Comparison of ENCODE assay signal across 27 cellular contexts in the genomic region with DNA sequence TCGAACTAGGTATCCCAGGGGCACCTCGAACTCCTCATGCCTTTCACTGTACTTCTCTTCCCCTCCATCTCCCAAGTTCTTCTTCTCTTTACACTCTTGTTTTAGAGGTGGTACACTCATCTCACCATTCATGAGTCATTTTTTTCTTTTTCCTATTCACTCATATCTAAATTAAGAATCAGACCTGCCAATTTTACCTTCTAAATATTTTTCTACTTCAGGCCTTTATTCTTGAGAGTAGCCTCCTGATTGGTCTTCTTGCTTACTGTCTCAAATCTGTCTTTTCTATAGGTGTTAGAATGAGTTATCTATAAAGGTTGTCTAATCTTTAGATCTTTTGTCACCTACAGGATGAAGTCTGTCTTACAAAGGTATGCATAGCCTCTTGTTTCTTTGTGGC. TPM values are rescaled to one million over a fixed set of nuclear protein-coding genes. Genes with fewer than 3 reads are reported as not detected.
DNase-seq lines count a peak whose midpoint lies in the region; ATAC-seq lines count a peak whose summit lies in the region.
"Had no signal": no experiment of that assay in that cellular context is flagged by ENCODE, and none has a peak within 500 bp of the region (broad histone marks: within the 10 kb centered on the region; RNA-seq: fewer than 3 reads in every experiment).

No MANE protein-coding gene starts in this region.

- peak; percentile 57 for ATAC-seq in GM21717 (IDR thresholded peaks at IDR 0.05; ENCODE audit: unreplicated experiment)
- ATAC-seq in HG03342 (IDR thresholded peaks at IDR 0.05; ENCODE audit: unreplicated experiment): peak; percentile 67
- ATAC-seq in stimulated activated naive B cell treated with anti-CD40 and anti-IgM and Interleukin-4, amounts not matched to agents 10 μg/mL and 1 μg/mL and 100 μg/mL, for 72 hours (replicated peaks): peak; percentile 49 to 75
- ATAC-seq in HG03196 (IDR thresholded peaks at IDR 0.05; ENCODE audit: unreplicated experiment): no peak
- ATAC-seq: A549, heart left ventricle, left cardiac atrium had no signal

- peaks cover 33% of the 10 kb centered on the region for H3K4me1 Mint-ChIP-seq in activated T-cell treated with anti-CD3 and anti-CD28 coated beads, Interleukin-2, amount 50 U/mL, for 24 hours (ENCODE audit: low read depth)
- H3K4me1 Mint-ChIP-seq in stimulated activated naive B cell treated with anti-CD40 and anti-IgM and Interleukin-4, amounts not matched to agents 10 μg/mL and 1 μg/mL and 100 μg/mL, for 72 hours: peaks cover 8 to 20% of the 10 kb centered on the region in 2 donors

- H3K36me3 Mint-ChIP-seq in activated T-cell treated with anti-CD3 and anti-CD28 coated beads, Interleukin-2, amount 50 U/mL, for 24 hours (ENCODE audit: low read depth): peaks cover 19% of the 10 kb centered on the region
- H3K36me3 Mint-ChIP-seq in stimulated activated naive B cell treated with anti-CD40 and anti-IgM and Interleukin-4, amounts not matched to agents 10 μg/mL and 1 μg/mL and 100 μg/mL, for 72 hours: peaks cover 8 to 9% of the 10 kb centered on the region in 2 donors

- no peaks in the 10 kb centered on the region for H3K9me3 ChIP-seq in MG63
- H3K9me3 ChIP-seq: A549 had no signal

- no peak overlapping the region for H3K4me3 Mint-ChIP-seq in activated T-cell treated with anti-CD3 and anti-CD28 coated beads, Interleukin-2, amount 50 U/mL, for 24 hours
- no peak overlapping the region for H3K4me3 Mint-ChIP-seq in stimulated activated naive B cell treated with anti-CD40 and anti-IgM and Interleukin-4, amounts not matched to agents 10 μg/mL and 1 μg/mL and 100 μg/mL, for 72 hours
- H3K4me3 Mint-ChIP-seq: activated CD4-positive, alpha-beta memory T cell treated with anti-CD3 and anti-CD28 coated beads for 36 hours; activated naive CD8-positive, alpha-beta T cell treated with anti-CD3 and anti-CD28 coated beads, Interleukin-2, amount 10 ng/mL, durations not matched to agents 7 days and 5 days; activated T-helper 1 cell treated with anti-CD3 and anti-CD28 coated beads, Interleukin-12 subunit alpha, Interleukin-12 subunit beta, Interleukin-2, Interleukin-4 antibody, amounts not matched to agents 30 ng/mL and 10 ng/mL and 1 ng/mL, durations not matched to agents 14 hours and 24 hours and 36 hours; B cell; memory B cell; naive B cell had no signal

- H3K9me3 Mint-ChIP-seq in activated T-cell treated with anti-CD3 and anti-CD28 coated beads, Interleukin-2, amount 50 U/mL, for 24 hours: peaks cover 9% of the 10 kb centered on the region
- peaks cover 0 to 3% of the 10 kb centered on the region in 2 donors for H3K9me3 Mint-ChIP-seq in stimulated activated naive B cell treated with anti-CD40 and anti-IgM and Interleukin-4, amounts not matched to agents 10 μg/mL and 1 μg/mL and 100 μg/mL, for 72 hours
- H3K9me3 Mint-ChIP-seq: activated T-helper 1 cell treated with anti-CD3 and anti-CD28 coated beads, Interleukin-12 subunit alpha, Interleukin-12 subunit beta, Interleukin-2, Interleukin-4 antibody, amounts not matched to agents 30 ng/mL and 10 ng/mL and 1 ng/mL, durations not matched to agents 14 hours and 24 hours and 36 hours had no signal

- peak overlapping the region; percentile 67 for H3K27ac Mint-ChIP-seq in activated T-cell treated with anti-CD3 and anti-CD28 coated beads, Interleukin-2, amount 50 U/mL, for 24 hours
- H3K27ac Mint-ChIP-seq in stimulated activated naive B cell treated with anti-CD40 and anti-IgM and Interleukin-4, amounts not matched to agents 10 μg/mL and 1 μg/mL and 100 μg/mL, for 72 hours: peak overlapping the region; percentile 1
- H3K27ac Mint-ChIP-seq: activated CD4-positive, alpha-beta memory T cell treated with anti-CD3 and anti-CD28 coated beads for 36 hours; activated naive CD8-positive, alpha-beta T cell treated with anti-CD3 and anti-CD28 coated beads, Interleukin-2, amount 10 ng/mL, durations not matched to agents 7 days and 5 days; activated T-helper 1 cell treated with anti-CD3 and anti-CD28 coated beads, Interleukin-12 subunit alpha, Interleukin-12 subunit beta, Interleukin-2, Interleukin-4 antibody, amounts not matched to agents 30 ng/mL and 10 ng/mL and 1 ng/mL, durations not matched to agents 14 hours and 24 hours and 36 hours; B cell; memory B cell had no signal

- DNase-seq in activated T-cell treated with anti-CD3 and anti-CD28 coated beads, Interleukin-2, amount 50 U/mL, for 24 hours: no peak
- DNase-seq in activated T-cell treated with anti-CD3 and anti-CD28 coated beads for 4 hours (no peak), NCI-H526 (lab: John Stamatoyannopoulos, UW) (no peak), MG63 (no peak)
- no peak for DNase-seq in stimulated activated naive B cell treated with anti-CD40 and anti-IgM and Interleukin-4, amounts not matched to agents 10 μg/mL and 1 μg/mL and 100 μg/mL, for 72 hours
- DNase-seq: activated CD4-positive, alpha-beta memory T cell treated with anti-CD3 and anti-CD28 coated beads for 36 hours; activated naive CD8-positive, alpha-beta T cell treated with anti-CD3 and anti-CD28 coated beads, Interleukin-2, amount 10 ng/mL, durations not matched to agents 7 days and 5 days; DMS53; effector CD4-positive, alpha-beta T cell; HCEC 1CT; heart left ventricle; left cardiac atrium; naive B cell; NCI-H1436; NCI-H2171 treated with DMSO at 0.1 percent for 48 hours; NCI-H526 treated with DMSO at 0.1 percent for 48 hours; RPMI8226; spleen; stimulated activated CD4-positive, alpha-beta T cell treated with anti-CD3 and anti-CD28 coated beads, Interleukin-4, amount 100 ng/mL, for 24 hours; trophoblast cell had no signal

- H3K27me3 ChIP-seq in MG63: no peaks in the 10 kb centered on the region
- H3K27me3 ChIP-seq: heart left ventricle, spleen had no signal

- H3K27me3 Mint-ChIP-seq in activated T-cell treated with anti-CD3 and anti-CD28 coated beads, Interleukin-2, amount 50 U/mL, for 24 hours: no peaks in the 10 kb centered on the region
- no peaks in the 10 kb centered on the region for H3K27me3 Mint-ChIP-seq in stimulated activated naive B cell treated with anti-CD40 and anti-IgM and Interleukin-4, amounts not matched to agents 10 μg/mL and 1 μg/mL and 100 μg/mL, for 72 hours
- H3K27me3 Mint-ChIP-seq: activated CD4-positive, alpha-beta memory T cell treated with anti-CD3 and anti-CD28 coated beads for 36 hours; activated naive CD8-positive, alpha-beta T cell treated with anti-CD3 and anti-CD28 coated beads, Interleukin-2, amount 10 ng/mL, durations not matched to agents 7 days and 5 days; B cell; memory B cell; naive B cell had no signal

- H3K36me3 ChIP-seq in MG63: no peaks in the 10 kb centered on the region
- H3K36me3 ChIP-seq: heart left ventricle had no signal

- H3K4me3 ChIP-seq in MG63: no peak overlapping the region
- H3K4me3 ChIP-seq: A549, heart left ventricle, spleen had no signal

RNA-seq across cellular contexts. Expression of gene TDRD3, which starts 20.7 kb away (rescaled TPM):
- total RNA-seq in MG63 (2014; rRNA removed; shearing (Covaris generic); ENCODE audit: low replicate concordance): 4.6 and 6.1 TPM in 2 replicates
